8 cellular contexts compared by ENCODE assay signal in genomic region chr6:27582928-27583725, GRCh38.
DNase-seq lines count a peak whose midpoint lies in the region; ATAC-seq, FAIRE-seq and TF ChIP-seq lines count a peak whose summit lies in the region.

No MANE protein-coding gene starts in this region.

- no peak overlapping the region for H3K9ac ChIP-seq in astrocyte (ENCODE audit: low read length)

- peaks cover 89% of the 10 kb centered on the region for H3K27me3 Mint-ChIP-seq in activated T-cell treated with anti-CD3 and anti-CD28 coated beads, Interleukin-2, amount 50 U/mL, for 24 hours
- H3K27me3 Mint-ChIP-seq in astrocyte (ENCODE audit: low read depth, unreplicated experiment) = peaks cover 6% of the 10 kb centered on the region
- peaks cover 49% of the 10 kb centered on the region for H3K27me3 Mint-ChIP-seq in nephron progenitor cell (ENCODE audit: low read depth, poor library complexity)
- H3K27me3 Mint-ChIP-seq in effector memory CD8-positive, alpha-beta T cell = peaks cover 76 to 95% of the 10 kb centered on the region in 2 donors

- no peaks in the 10 kb centered on the region for H3K4me1 ChIP-seq in astrocyte (ENCODE audit: insufficient read depth, low read length)

- H3K9me3 ChIP-seq in astrocyte (ENCODE audit: insufficient read depth, low read depth, low read length) = no peaks in the 10 kb centered on the region

- no peak overlapping the region for H2AFZ ChIP-seq in astrocyte (ENCODE audit: low read depth, low read length)

- ATAC-seq in GM21515 (IDR thresholded peaks at IDR 0.05; ENCODE audit: unreplicated experiment) = no peak
- ATAC-seq in effector memory CD8-positive, alpha-beta T cell (replicated peaks) = no peak

- TF ChIP-seq CTCF in astrocyte (IDR thresholded peaks at IDR 0.05; ENCODE audit: insufficient read depth, low read depth, low read length) (no peak), nephron progenitor cell (IDR thresholded peaks at IDR 0.05) (no peak)

- H3K4me1 Mint-ChIP-seq in activated T-cell treated with anti-CD3 and anti-CD28 coated beads, Interleukin-2, amount 50 U/mL, for 24 hours (ENCODE audit: low read depth) = peaks cover 3% of the 10 kb centered on the region
- H3K4me1 Mint-ChIP-seq in astrocyte (ENCODE audit: low read depth, unreplicated experiment) (no peaks in the 10 kb centered on the region), nephron progenitor cell (peaks cover 11% of the 10 kb centered on the region)
- no peaks in the 10 kb centered on the region for H3K4me1 Mint-ChIP-seq in effector memory CD8-positive, alpha-beta T cell (ENCODE audit: low read depth in 2 of 2)

- no peak overlapping the region for H3K27ac ChIP-seq in astrocyte (ENCODE audit: low read depth, low read length)

- H3K27ac Mint-ChIP-seq in activated T-cell treated with anti-CD3 and anti-CD28 coated beads, Interleukin-2, amount 50 U/mL, for 24 hours = peak overlapping the region; percentile 96
- no peak overlapping the region for H3K27ac Mint-ChIP-seq in astrocyte (ENCODE audit: unreplicated experiment)
- H3K27ac Mint-ChIP-seq in nephron progenitor cell = no peak overlapping the region
- H3K27ac Mint-ChIP-seq in effector memory CD8-positive, alpha-beta T cell = peak overlapping the region in 1 of 2 donors; percentile 41

- peaks cover 4% of the 10 kb centered on the region for H3K9me3 Mint-ChIP-seq in activated T-cell treated with anti-CD3 and anti-CD28 coated beads, Interleukin-2, amount 50 U/mL, for 24 hours
- H3K9me3 Mint-ChIP-seq in astrocyte (ENCODE audit: unreplicated experiment) (no peaks in the 10 kb centered on the region), nephron progenitor cell (peaks cover under 1% of the 10 kb centered on the region)
- no peaks in the 10 kb centered on the region for H3K9me3 Mint-ChIP-seq in effector memory CD8-positive, alpha-beta T cell

- no peaks in the 10 kb centered on the region for H4K20me1 ChIP-seq in astrocyte (ENCODE audit: insufficient read depth, low read length)

- no peaks in the 10 kb centered on the region for H3K36me3 ChIP-seq in astrocyte (ENCODE audit: insufficient read depth, low read length)

- DNase-seq in activated T-cell treated with anti-CD3 and anti-CD28 coated beads, Interleukin-2, amount 50 U/mL, for 24 hours = peak; percentile 70
- no peak for DNase-seq in activated T-cell treated with anti-CD3 and anti-CD28 coated beads, Interleukin-2, amount 50 U/mL, for 1 hour
- DNase-seq in NCI-H82 (lab: John Stamatoyannopoulos, UW) = peak; percentile 70
- peak; percentile 46 for DNase-seq in astrocyte (ENCODE audit: low read depth)
- DNase-seq in nephron progenitor cell = peak; percentile 75
- DNase-seq in activated gamma-delta T cell treated with Interleukin-2 at 50 U/mL for 16 hours = no peak
- no peak for DNase-seq in effector memory CD8-positive, alpha-beta T cell

- no peaks in the 10 kb centered on the region for H3K36me3 Mint-ChIP-seq in activated T-cell treated with anti-CD3 and anti-CD28 coated beads, Interleukin-2, amount 50 U/mL, for 24 hours (ENCODE audit: low read depth)
- H3K36me3 Mint-ChIP-seq in astrocyte (ENCODE audit: low read depth, unreplicated experiment) = no peaks in the 10 kb centered on the region
- H3K36me3 Mint-ChIP-seq in nephron progenitor cell (ENCODE audit: low read depth) = no peaks in the 10 kb centered on the region
- H3K36me3 Mint-ChIP-seq in effector memory CD8-positive, alpha-beta T cell (ENCODE audit: insufficient read depth) = no peaks in the 10 kb centered on the region

- no peaks in the 10 kb centered on the region for H3K27me3 ChIP-seq in astrocyte (ENCODE audit: insufficient read depth, low read length)

- H3K79me2 ChIP-seq in astrocyte (ENCODE audit: insufficient read depth, low read length) = no peaks in the 10 kb centered on the region

- FAIRE-seq in astrocyte (lab: Jason Lieb, UNC) = peak; percentile 49

- no peak overlapping the region for H3K4me3 ChIP-seq in astrocyte (ENCODE audit: insufficient read depth, low read depth, low read length)

- H3K4me3 Mint-ChIP-seq in activated T-cell treated with anti-CD3 and anti-CD28 coated beads, Interleukin-2, amount 50 U/mL, for 24 hours = peak overlapping the region; percentile 38
- H3K4me3 Mint-ChIP-seq in astrocyte (ENCODE audit: unreplicated experiment) (peak overlapping the region; percentile 75), nephron progenitor cell (peak overlapping the region; percentile 82)
- peak overlapping the region in 1 of 2 donors; percentile 9 for H3K4me3 Mint-ChIP-seq in effector memory CD8-positive, alpha-beta T cell

- peak overlapping the region; percentile 15 for H3K4me2 ChIP-seq in astrocyte (ENCODE audit: low read length)

Comparison
In these comparisons a context has a peak if more than half of its experiments do, and no peak if none do; other contexts are left out.
1. DNase-seq: peak in activated T-cell treated with anti-CD3 and anti-CD28 coated beads, Interleukin-2, amount 50 U/mL, for 24 hours (single experiment), NCI-H82 (single experiment), astrocyte (single experiment) and nephron progenitor cell (single experiment); none in activated T-cell treated with anti-CD3 and anti-CD28 coated beads, Interleukin-2, amount 50 U/mL, for 1 hour (single experiment), activated gamma-delta T cell treated with Interleukin-2 at 50 U/mL for 16 hours (single experiment) and effector memory CD8-positive, alpha-beta T cell (0 of 3).